Comparison of ENCODE assay signal across 8 cellular contexts in the genomic region with DNA sequence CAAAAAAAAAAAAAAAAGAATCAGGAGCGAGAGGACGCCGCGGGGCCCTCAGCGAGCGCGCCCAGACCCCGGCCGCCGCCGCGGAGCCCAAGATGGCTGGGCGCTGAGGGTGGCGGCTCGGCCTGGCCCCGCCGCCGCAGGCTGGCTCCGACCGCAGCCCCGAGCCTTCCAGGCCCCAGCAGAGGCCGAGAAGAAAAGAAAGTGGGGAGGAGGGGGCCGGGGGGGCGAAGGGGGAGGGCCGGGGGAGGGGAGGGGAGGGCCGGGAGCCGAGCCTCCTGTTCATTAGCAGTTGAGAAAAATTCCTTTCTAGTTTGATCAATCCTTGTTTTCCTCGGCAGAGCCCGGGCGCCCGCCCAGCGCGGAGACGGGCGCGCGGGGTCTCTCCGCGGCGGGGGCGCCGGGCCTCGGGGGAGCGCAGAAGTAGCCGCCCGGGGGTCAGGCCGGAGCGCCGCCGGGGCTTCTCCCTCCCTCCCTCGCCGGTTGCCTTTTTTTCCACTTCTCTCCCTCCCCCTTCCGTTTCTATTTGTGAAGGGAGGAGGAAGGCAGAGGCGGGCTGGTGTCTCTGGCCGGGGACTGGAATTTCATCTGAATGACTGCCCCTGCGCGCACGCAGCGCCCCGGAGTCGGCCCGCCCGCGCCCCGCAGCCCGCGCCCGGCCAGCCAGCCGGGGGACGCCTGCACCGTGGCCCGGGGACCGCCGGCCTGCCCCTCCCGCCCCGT. TPM values are rescaled to one million over a fixed set of nuclear protein-coding genes. Genes with fewer than 3 reads are reported as not detected.
A peak's percentile ranks its signal among the peaks of the same experiment; 100 is the strongest.
DNase-seq lines count a peak whose midpoint lies in the region; ATAC-seq, FAIRE-seq and TF ChIP-seq lines count a peak whose summit lies in the region.

No MANE protein-coding gene starts in this region.

- peaks cover 35% of the 10 kb centered on the region for H3K4me1 Mint-ChIP-seq in activated naive CD8-positive, alpha-beta T cell treated with anti-CD3 and anti-CD28 coated beads, Interleukin-2, amount 50 U/mL, for 24 hours

- H3K27me3 ChIP-seq in Peyer's patch = no peaks in the 10 kb centered on the region

- no peak for FAIRE-seq in HTR-8/SVneo (lab: Jason Lieb, UNC)

- H3K36me3 ChIP-seq in Peyer's patch = no peaks in the 10 kb centered on the region

- DNase-seq in DMS114 treated with DMSO at 0.1 percent for 48 hours (lab: John Stamatoyannopoulos, UW; ENCODE audit: unreplicated experiment) = peak; percentile 45
- DNase-seq in HTR-8/SVneo (ENCODE audit: insufficient read length, low spot score) = peak; percentile 50
- DNase-seq in Peyer's patch = peak; percentile 43 to 76 (median 70)
- peak; percentile 67 for DNase-seq in activated naive CD8-positive, alpha-beta T cell treated with anti-CD3 and anti-CD28 coated beads, Interleukin-2, amount 50 U/mL, for 24 hours
- peak; percentile 84 for DNase-seq in Right ventricle myocardium inferior (ENCODE audit: missing footprints)
- DNase-seq in nucleus accumbens (lab: John Stamatoyannopoulos, UW) = peak in 50 of 56 donors; percentile 35 to 86 (median 72)

- peak overlapping the region; percentile 73 to 93 (median 80) for H3K4me3 ChIP-seq in Peyer's patch

- intact Hi-C loops in Right ventricle myocardium inferior (cut with DNase I) = loop anchor here (2.0 to 10.0 kb wide), 5 partner anchors 23 to 141 kb away; a partner anchor contains a TSS

- no peak for TF ChIP-seq POLR2A in Peyer's patch (IDR thresholded peaks at IDR 0.05)

- peak overlapping the region; percentile 87 for H3K4me3 Mint-ChIP-seq in activated naive CD8-positive, alpha-beta T cell treated with anti-CD3 and anti-CD28 coated beads, Interleukin-2, amount 50 U/mL, for 24 hours

- ATAC-seq in activated naive CD8-positive, alpha-beta T cell treated with anti-CD3 and anti-CD28 coated beads, Interleukin-2, amount 50 U/mL, for 24 hours = no peak
- ATAC-seq in Right ventricle myocardium inferior (peak; percentile 17), HG02852 (IDR thresholded peaks at IDR 0.05; ENCODE audit: unreplicated experiment) (no peak), GM21360 (IDR thresholded peaks at IDR 0.05; ENCODE audit: unreplicated experiment) (no peak)

- TF ChIP-seq CTCF in Peyer's patch (IDR thresholded peaks at IDR 0.05) = no peak

- H3K27ac ChIP-seq in Peyer's patch = peak overlapping the region; percentile 98 to 100 (median 100)

- peaks cover 22% of the 10 kb centered on the region for H3K36me3 Mint-ChIP-seq in activated naive CD8-positive, alpha-beta T cell treated with anti-CD3 and anti-CD28 coated beads, Interleukin-2, amount 50 U/mL, for 24 hours (ENCODE audit: low read depth)

- peaks cover 3 to 21% (median 18%) of the 10 kb centered on the region in 4 donors for H3K4me1 ChIP-seq in Peyer's patch

- no peaks in the 10 kb centered on the region for H3K9me3 Mint-ChIP-seq in activated naive CD8-positive, alpha-beta T cell treated with anti-CD3 and anti-CD28 coated beads, Interleukin-2, amount 50 U/mL, for 24 hours

- H3K27ac Mint-ChIP-seq in activated naive CD8-positive, alpha-beta T cell treated with anti-CD3 and anti-CD28 coated beads, Interleukin-2, amount 50 U/mL, for 24 hours = peak overlapping the region; percentile 82

- no peaks in the 10 kb centered on the region for H3K9me3 ChIP-seq in Peyer's patch

- H3K27me3 Mint-ChIP-seq in activated naive CD8-positive, alpha-beta T cell treated with anti-CD3 and anti-CD28 coated beads, Interleukin-2, amount 50 U/mL, for 24 hours = no peaks in the 10 kb centered on the region

RNA-seq across cellular contexts. Expression of a gene that starts 0.8 kb away (rescaled TPM):
- 100 to 1,000 TPM in 3 of 4 donors, 10 to 100 TPM in 1; 88.3 to 154 (median 119) TPM for total RNA-seq in Peyer's patch
- total RNA-seq in Right ventricle myocardium inferior = 109 TPM
